Comparison of ENCODE assay signal across 20 cellular contexts in genomic region chr3:182450942-182451607, GRCh38.
DNase-seq lines count a peak whose midpoint lies in the region; ATAC-seq and TF ChIP-seq lines count a peak whose summit lies in the region.
"Had no signal": no experiment of that assay in that cellular context is flagged by ENCODE, and none has a peak within 500 bp of the region (broad histone marks: within the 10 kb centered on the region; RNA-seq: fewer than 3 reads in every experiment).

No MANE protein-coding gene starts in this region.

- peaks cover 18% of the 10 kb centered on the region for H3K4me1 Mint-ChIP-seq in Caco-2 (ENCODE audit: low read depth, unreplicated experiment)
- no peaks in the 10 kb centered on the region for H3K4me1 Mint-ChIP-seq in nephron

- intact Hi-C loops in Caco-2 (cut with micrococcal nuclease; ENCODE audit: unreplicated experiment) = no loop called here
- intact Hi-C loops in upper lobe of right lung (cut with DNase I) = no loop called here

- H3K36me3 Mint-ChIP-seq in Caco-2 (ENCODE audit: insufficient read depth, unreplicated experiment) (no peaks in the 10 kb centered on the region), nephron (ENCODE audit: low read depth) (no peaks in the 10 kb centered on the region)
- H3K36me3 Mint-ChIP-seq in activated naive CD4-positive, alpha-beta T cell treated with anti-CD3 and anti-CD28 coated beads, Interleukin-2, amount 50 U/mL, for 72 hours = no peaks in the 10 kb centered on the region

- H3K27ac Mint-ChIP-seq in Caco-2 (ENCODE audit: unreplicated experiment) (peak overlapping the region; percentile 87), nephron (peak overlapping the region in 2 of 3 experiments; percentile 75)
- no peak overlapping the region for H3K27ac Mint-ChIP-seq in activated naive CD4-positive, alpha-beta T cell treated with anti-CD3 and anti-CD28 coated beads, Interleukin-2, amount 50 U/mL, for 72 hours
- H3K27ac Mint-ChIP-seq: T-helper 1 cell treated with Interleukin-12 subunit alpha and Interleukin-12 subunit beta and Interleukin-4 antibody, amounts not matched to agents 30 μg/mL and 1 μg/mL, for 36 hours had no signal

- H3K9me3 Mint-ChIP-seq in Caco-2 (ENCODE audit: unreplicated experiment) (peaks cover 10% of the 10 kb centered on the region), nephron (peaks cover 6% of the 10 kb centered on the region)
- H3K9me3 Mint-ChIP-seq in activated naive CD4-positive, alpha-beta T cell treated with anti-CD3 and anti-CD28 coated beads, Interleukin-2, amount 50 U/mL, for 72 hours = peaks cover 0 to 3% of the 10 kb centered on the region in 2 donors
- H3K9me3 Mint-ChIP-seq: T-helper 1 cell treated with Interleukin-12 subunit alpha and Interleukin-12 subunit beta and Interleukin-4 antibody, amounts not matched to agents 30 μg/mL and 1 μg/mL, for 36 hours had no signal

- TF ChIP-seq CTCF in Caco-2 (IDR thresholded peaks at IDR 0.05; ENCODE audit: insufficient read depth in 1 of 2, low read depth in 1 of 2, low read length in 1 of 2, severe bottlenecking in 1 of 2, unreplicated experiment in 1 of 2) (no peak), nephron (IDR thresholded peaks at IDR 0.05; ENCODE audit: unreplicated experiment in 3 of 3) (no peak), upper lobe of right lung (IDR thresholded peaks at IDR 0.05) (no peak)

- H3K4me1 ChIP-seq in Caco-2 (peaks cover 15% of the 10 kb centered on the region), upper lobe of right lung (no peaks in the 10 kb centered on the region)
- H3K4me1 ChIP-seq: BLaER1 had no signal

- BruUV-seq in Caco-2 (replicated peaks; lab: Mats Ljungman, UMichigan) = no TSS peak

- POLR2A ChIA-PET in Caco-2 (lab: Charles Lee) = no interaction called here

- H3K27me3 ChIP-seq in Caco-2 (replicated peaks; ENCODE audit: control insufficient read depth, insufficient read depth, low read length) (no peaks in the 10 kb centered on the region), upper lobe of right lung (no peaks in the 10 kb centered on the region)
- H3K27me3 ChIP-seq: BLaER1, MG63 had no signal

- H3K9me3 ChIP-seq in Caco-2 (no peaks in the 10 kb centered on the region), upper lobe of right lung (no peaks in the 10 kb centered on the region)
- H3K9me3 ChIP-seq: BLaER1, MG63 had no signal

- H3K27ac ChIP-seq in upper lobe of right lung = no peak overlapping the region
- H3K27ac ChIP-seq: BLaER1 had no signal

- DNase-seq in Caco-2 = peak in 1 of 2 experiments; percentile 5
- peak; percentile 60 for DNase-seq in NCI-H146 treated with DMSO at 0.1 percent for 48 hours (lab: John Stamatoyannopoulos, UW; ENCODE audit: unreplicated experiment)
- DNase-seq in ecto neural progenitor cell (ENCODE audit: low spot score) = peak; percentile 46
- no peak for DNase-seq in stimulated activated CD4-positive, alpha-beta T cell treated with anti-CD3 and anti-CD28 coated beads, Interleukin-4, amount 100 ng/mL, for 24 hours
- no peak for DNase-seq in upper lobe of right lung
- DNase-seq in activated naive CD4-positive, alpha-beta T cell treated with anti-CD3 and anti-CD28 coated beads, Interleukin-2, amount 50 U/mL, for 72 hours (ENCODE audit: low spot score in 2 of 2) = no peak
- DNase-seq: 8988T, DMS 273 treated with DMSO at 0.1 percent for 48 hours, MG63, NCI-H1105 treated with DMSO at 0.1 percent for 48 hours, NCI-H2029 treated with DMSO at 0.1 percent for 48 hours, NCI-H2227 treated with DMSO at 0.1 percent for 48 hours, NCI-H524 treated with DMSO at 0.1 percent for 48 hours, SHP77 treated with DMSO at 0.1 percent for 48 hours had no signal

- ATAC-seq in upper lobe of right lung (no peak), GM18868 (IDR thresholded peaks at IDR 0.05; ENCODE audit: unreplicated experiment) (no peak)
- ATAC-seq in activated naive CD4-positive, alpha-beta T cell treated with anti-CD3 and anti-CD28 coated beads, Interleukin-2, amount 50 U/mL, for 72 hours = no peak
- ATAC-seq: HCT116, HepG2 had no signal

- H3K4me3 Mint-ChIP-seq in Caco-2 (ENCODE audit: unreplicated experiment) (peak overlapping the region; percentile 35), nephron (no peak overlapping the region)
- H3K4me3 Mint-ChIP-seq: T-helper 1 cell treated with Interleukin-12 subunit alpha and Interleukin-12 subunit beta and Interleukin-4 antibody, amounts not matched to agents 30 μg/mL and 1 μg/mL, for 36 hours had no signal

- H3K4me3 ChIP-seq in Caco-2 (ENCODE audit: low read depth, low read length) (no peak overlapping the region), upper lobe of right lung (no peak overlapping the region)
- H3K4me3 ChIP-seq: BLaER1, MG63 had no signal

- H3K36me3 ChIP-seq in Caco-2 (ENCODE audit: control insufficient read depth, insufficient read depth, low read length) (no peaks in the 10 kb centered on the region), upper lobe of right lung (no peaks in the 10 kb centered on the region)
- H3K36me3 ChIP-seq: BLaER1, MG63 had no signal

- no peaks in the 10 kb centered on the region for H3K27me3 Mint-ChIP-seq in Caco-2 (ENCODE audit: insufficient read depth, unreplicated experiment)
- no peaks in the 10 kb centered on the region for H3K27me3 Mint-ChIP-seq in nephron (ENCODE audit: low read depth)

- CTCF ChIA-PET in Caco-2 (lab: Charles Lee) = interaction anchor here (0.6 kb wide), 1 partner anchor 14 kb away, joined by 3 read pairs; no protein-coding TSS in a partner anchor

Comparison
In these comparisons a context has a peak if more than half of its experiments do, and no peak if none do; other contexts are left out.
1. DNase-seq: peak in NCI-H146 treated with DMSO at 0.1 percent for 48 hours (single experiment) and ecto neural progenitor cell (single experiment); none in stimulated activated CD4-positive, alpha-beta T cell treated with anti-CD3 and anti-CD28 coated beads, Interleukin-4, amount 100 ng/mL, for 24 hours (single experiment), upper lobe of right lung (single experiment) and activated naive CD4-positive, alpha-beta T cell treated with anti-CD3 and anti-CD28 coated beads, Interleukin-2, amount 50 U/mL, for 72 hours (0 of 2).
2. H3K27ac Mint-ChIP-seq: peak in Caco-2 (single experiment) and nephron (2 of 3); none in activated naive CD4-positive, alpha-beta T cell treated with anti-CD3 and anti-CD28 coated beads, Interleukin-2, amount 50 U/mL, for 72 hours (0 of 2).